In genomic region chr18:10497350-10497749, GRCh38 we compare ENCODE assay signal across 21 cellular contexts. TPM values are rescaled to one million over a fixed set of nuclear protein-coding genes. Genes with fewer than 3 reads are reported as not detected.
"Had no signal": no experiment of that assay in that cellular context is flagged by ENCODE, and none has a peak within 500 bp of the region (broad histone marks: within the 10 kb centered on the region; RNA-seq: fewer than 3 reads in every experiment).

No MANE protein-coding gene starts in this region.

- H3K27ac Mint-ChIP-seq: activated CD4-positive, alpha-beta memory T cell treated with anti-CD3 and anti-CD28 coated beads for 36 hours; activated naive CD8-positive, alpha-beta T cell treated with anti-CD3 and anti-CD28 coated beads for 36 hours; memory B cell; natural killer cell; stimulated activated naive CD8-positive, alpha-beta T cell treated with anti-CD3 and anti-CD28 coated beads, Interleukin-15, Interleukin-2, amounts not matched to agents 100 ng/mL and 50 ng/mL, for 24 hours had no signal

- H3K27ac ChIP-seq: colonic mucosa, heart right ventricle, left lung, prostate gland, right lobe of liver had no signal

- H3K27me3 ChIP-seq: colonic mucosa, heart right ventricle, left lung, right lobe of liver had no signal

- H3K9me3 Mint-ChIP-seq: activated CD4-positive, alpha-beta memory T cell treated with anti-CD3 and anti-CD28 coated beads for 36 hours; natural killer cell had no signal

- FAIRE-seq: frontal cortex had no signal

- H3K4me1 ChIP-seq: colonic mucosa, heart right ventricle, prostate gland, right lobe of liver had no signal

- H3K36me3 Mint-ChIP-seq: activated CD4-positive, alpha-beta memory T cell treated with anti-CD3 and anti-CD28 coated beads for 36 hours; memory B cell; natural killer cell had no signal

- H3K9me3 ChIP-seq: colonic mucosa, heart right ventricle, left lung, prostate gland, right lobe of liver had no signal

- H3K4me3 Mint-ChIP-seq: activated CD4-positive, alpha-beta memory T cell treated with anti-CD3 and anti-CD28 coated beads for 36 hours; activated naive CD8-positive, alpha-beta T cell treated with anti-CD3 and anti-CD28 coated beads for 36 hours; activated T-cell treated with anti-CD3 and anti-CD28 coated beads, Interleukin-2, amount 50 U/mL, for 4 hours; memory B cell; natural killer cell; stimulated activated naive CD8-positive, alpha-beta T cell treated with anti-CD3 and anti-CD28 coated beads, Interleukin-15, Interleukin-2, amounts not matched to agents 100 ng/mL and 50 ng/mL, for 24 hours had no signal

- H3K27me3 Mint-ChIP-seq: memory B cell had no signal

- ATAC-seq: activated T-cell treated with anti-CD3 and anti-CD28 coated beads, Interleukin-2, amount 50 U/mL, for 4 hours; heart right ventricle; left lung; natural killer cell; right lobe of liver had no signal

- H3K36me3 ChIP-seq: colonic mucosa, heart right ventricle, left lung, prostate gland, right lobe of liver had no signal

- H3K4me3 ChIP-seq: colonic mucosa, heart right ventricle, left lung, prostate gland, right lobe of liver had no signal

- DNase-seq: activated CD4-positive, alpha-beta memory T cell treated with anti-CD3 and anti-CD28 coated beads for 36 hours; activated CD4-positive, alpha-beta T cell treated with anti-CD3 and anti-CD28 coated beads for 1 hour; activated gamma-delta T cell; activated naive CD8-positive, alpha-beta T cell treated with anti-CD3 and anti-CD28 coated beads for 36 hours; activated T-cell treated with anti-CD3 and anti-CD28 coated beads, Interleukin-2, amount 50 U/mL, for 4 hours; aorta; colonic mucosa; effector CD8-positive, alpha-beta T cell; heart right ventricle; islet precursor cell; left lung; natural killer cell; nucleus accumbens; right lobe of liver; stimulated activated CD4-positive, alpha-beta T cell treated with anti-CD3 and anti-CD28 coated beads, Interleukin-4, amount 100 ng/mL, for 1 hour; stimulated activated CD8-positive, alpha-beta memory T cell treated with anti-CD3 and anti-CD28 coated beads, Interleukin-4, amount 100 ng/mL, for 48 hours had no signal

RNA-seq across cellular contexts. Expression of gene APCDD1, which starts 42.9 kb away (rescaled TPM):
- total RNA-seq: activated CD4-positive, alpha-beta memory T cell treated with anti-CD3 and anti-CD28 coated beads for 36 hours; activated naive CD8-positive, alpha-beta T cell treated with anti-CD3 and anti-CD28 coated beads for 36 hours; epithelial cell of proximal tubule had no signal
